In genomic region chr7:47803029-47803428, GRCh38 we compare ENCODE assay signal across 29 cellular contexts.
"Had no signal": no experiment of that assay in that cellular context is flagged by ENCODE, and none has a peak within 500 bp of the region (broad histone marks: within the 10 kb centered on the region; RNA-seq: fewer than 3 reads in every experiment).

No MANE protein-coding gene starts in this region.

- H3K36me3 Mint-ChIP-seq: activated naive CD8-positive, alpha-beta T cell treated with anti-CD3 and anti-CD28 coated beads for 36 hours; natural killer cell treated with Interleukin-12 subunit alpha and Interleukin-12 subunit beta and Interleukin-15 and Interleukin-18, amount 100 ng/mL, for 72 hours; type B pancreatic cell had no signal

- H3K36me3 ChIP-seq: colonic mucosa, esophagus squamous epithelium, gastroesophageal sphincter, neutrophil, ovary, thoracic aorta, vagina had no signal

- H3K4me3 Mint-ChIP-seq: activated B cell treated with CpG ODN at 0.5 μM for 24 hours; activated CD4-positive, alpha-beta T cell treated with anti-CD3 and anti-CD28 coated beads for 36 hours; activated naive CD8-positive, alpha-beta T cell treated with anti-CD3 and anti-CD28 coated beads for 36 hours; activated T-cell treated with anti-CD3 and anti-CD28 coated beads, Interleukin-2, amount 50 U/mL, for 24 hours; natural killer cell treated with Interleukin-12 subunit alpha and Interleukin-12 subunit beta and Interleukin-15 and Interleukin-18, amount 100 ng/mL, for 72 hours; type B pancreatic cell had no signal

- ATAC-seq: activated CD4-positive, alpha-beta T cell treated with anti-CD3 and anti-CD28 coated beads for 36 hours; gastroesophageal sphincter; left cardiac atrium; natural killer cell treated with Interleukin-12 subunit alpha and Interleukin-12 subunit beta and Interleukin-15 and Interleukin-18, amount 100 ng/mL, for 72 hours; right cardiac atrium had no signal

- H3K27me3 Mint-ChIP-seq: activated B cell treated with CpG ODN at 0.5 μM for 24 hours; activated CD4-positive, alpha-beta T cell treated with anti-CD3 and anti-CD28 coated beads for 36 hours; activated naive CD8-positive, alpha-beta T cell treated with anti-CD3 and anti-CD28 coated beads for 36 hours; activated T-cell treated with anti-CD3 and anti-CD28 coated beads, Interleukin-2, amount 50 U/mL, for 24 hours had no signal

- H3K4me1 Mint-ChIP-seq: activated CD4-positive, alpha-beta T cell treated with anti-CD3 and anti-CD28 coated beads for 36 hours; activated naive CD8-positive, alpha-beta T cell treated with anti-CD3 and anti-CD28 coated beads for 36 hours had no signal

- H3K4me3 ChIP-seq: colonic mucosa, dorsolateral prefrontal cortex, esophagus squamous epithelium, gastroesophageal sphincter, ovary, skin epidermis, thoracic aorta, vagina had no signal

- H3K4me1 ChIP-seq: colonic mucosa had no signal

- DNase-seq: activated B cell treated with CpG ODN at 0.5 μM for 24 hours; activated CD4-positive, alpha-beta T cell treated with anti-CD3 and anti-CD28 coated beads for 36 hours; activated CD4-positive, alpha-beta T cell treated with anti-CD3 and anti-CD28 coated beads, Interleukin-2, amount 50 U/mL, for 4 hours; activated CD8-positive, alpha-beta memory T cell treated with anti-CD3 and anti-CD28 coated beads for 24 hours; activated CD8-positive, alpha-beta memory T cell treated with anti-CD3 and anti-CD28 coated beads, Interleukin-2, amount 50 U/mL, for 4 hours; activated naive CD4-positive, alpha-beta T cell treated with Interleukin-2 at 50 U/mL for 16 hours; activated naive CD8-positive, alpha-beta T cell treated with anti-CD3 and anti-CD28 coated beads for 36 hours; activated T-cell treated with anti-CD3 and anti-CD28 coated beads, Interleukin-2, amount 50 U/mL, for 24 hours; amniotic stem cell; colonic mucosa; dorsolateral prefrontal cortex; esophagus squamous epithelium; head of caudate nucleus; islet precursor cell; left cardiac atrium; midbrain; ovary; right cardiac atrium; stimulated activated CD4-positive, alpha-beta T cell treated with anti-CD3 and anti-CD28 coated beads, Interleukin-15, amount 100 ng/mL, for 24 hours; stimulated activated naive CD4-positive, alpha-beta T cell; T1000 had no signal

- H3K9me3 ChIP-seq: colonic mucosa, esophagus squamous epithelium, gastroesophageal sphincter, neutrophil, ovary, thoracic aorta, vagina had no signal

- H3K27me3 ChIP-seq: colonic mucosa, dorsolateral prefrontal cortex, gastroesophageal sphincter, neutrophil, ovary, vagina had no signal

- H3K27ac ChIP-seq: colonic mucosa, dorsolateral prefrontal cortex, esophagus squamous epithelium, gastroesophageal sphincter, neutrophil, ovary, skin epidermis, thoracic aorta, vagina had no signal

- H3K9me3 Mint-ChIP-seq: activated B cell treated with CpG ODN at 0.5 μM for 24 hours; activated naive CD8-positive, alpha-beta T cell treated with anti-CD3 and anti-CD28 coated beads for 36 hours; activated T-cell treated with anti-CD3 and anti-CD28 coated beads, Interleukin-2, amount 50 U/mL, for 24 hours; activated T-helper 2 cell treated with anti-CD3 and anti-CD28 coated beads, Interferon-gamma antibody, Interleukin-2, Interleukin-4, amounts not matched to agents 10 μg/mL and 5 μg/mL and 100 μg/mL, durations not matched to agents 14 hours and 24 hours and 36 hours; natural killer cell treated with Interleukin-12 subunit alpha and Interleukin-12 subunit beta and Interleukin-15 and Interleukin-18, amount 100 ng/mL, for 72 hours; type B pancreatic cell had no signal

- H3K27ac Mint-ChIP-seq: activated B cell treated with CpG ODN at 0.5 μM for 24 hours; activated CD4-positive, alpha-beta T cell treated with anti-CD3 and anti-CD28 coated beads for 36 hours; activated naive CD8-positive, alpha-beta T cell treated with anti-CD3 and anti-CD28 coated beads for 36 hours; activated T-cell treated with anti-CD3 and anti-CD28 coated beads, Interleukin-2, amount 50 U/mL, for 24 hours; activated T-helper 2 cell treated with anti-CD3 and anti-CD28 coated beads, Interferon-gamma antibody, Interleukin-2, Interleukin-4, amounts not matched to agents 10 μg/mL and 5 μg/mL and 100 μg/mL, durations not matched to agents 14 hours and 24 hours and 36 hours; natural killer cell treated with Interleukin-12 subunit alpha and Interleukin-12 subunit beta and Interleukin-15 and Interleukin-18, amount 100 ng/mL, for 72 hours; type B pancreatic cell had no signal
